Comparison of ENCODE assay signal across 9 cellular contexts in the genomic region with DNA sequence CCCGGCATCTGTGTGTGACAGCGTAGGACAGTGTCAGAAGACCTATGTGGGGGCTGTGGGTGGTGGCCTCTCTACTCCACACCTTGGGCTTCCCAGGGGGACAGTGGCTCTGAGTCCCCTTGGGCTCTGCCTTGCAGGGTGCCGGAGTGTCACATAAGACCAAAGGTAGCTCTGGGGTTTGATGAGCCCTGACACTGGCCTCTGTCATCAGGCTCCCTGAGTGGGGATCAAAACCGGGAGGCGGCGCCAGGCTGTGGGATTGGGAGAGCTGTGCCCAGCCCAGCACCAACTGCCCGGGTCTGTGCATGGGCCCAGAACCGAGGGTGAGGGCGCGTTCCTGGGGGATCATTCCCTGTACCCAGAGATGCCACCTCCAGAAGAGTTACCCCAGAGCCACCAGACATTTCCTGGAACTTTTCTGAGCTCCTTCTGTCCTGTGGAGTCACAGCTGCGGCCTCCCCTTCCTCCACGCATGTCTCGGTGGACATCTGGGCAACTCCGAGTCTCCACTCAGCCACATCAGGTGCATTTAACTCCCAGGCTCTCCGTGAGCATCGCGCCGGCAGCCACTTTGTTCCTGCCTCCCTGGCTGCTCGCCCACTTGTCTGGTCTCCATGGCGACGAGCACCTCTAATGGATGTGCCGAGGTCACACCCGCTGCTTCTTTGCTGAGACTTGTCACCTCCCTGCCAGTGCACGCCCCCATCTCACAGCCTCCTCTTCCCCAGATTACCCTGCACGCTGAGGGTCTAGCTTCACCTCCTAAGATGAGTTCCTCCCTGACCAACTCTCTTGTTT.
A peak's percentile ranks its signal among the peaks of the same experiment; 100 is the strongest.
DNase-seq lines count a peak whose midpoint lies in the region; ATAC-seq, FAIRE-seq and TF ChIP-seq lines count a peak whose summit lies in the region.
"Had no signal": no experiment of that assay in that cellular context is flagged by ENCODE, and none has a peak within 500 bp of the region (broad histone marks: within the 10 kb centered on the region; RNA-seq: fewer than 3 reads in every experiment).

No MANE protein-coding gene starts in this region.

- no peak for TF ChIP-seq RAD21 in IMR-90 (IDR thresholded peaks at IDR 0.05; ENCODE audit: low read length)

- H3K27me3 Mint-ChIP-seq in CD4-positive, alpha-beta memory T cell = peaks cover 0 to 3% of the 10 kb centered on the region in 2 donors

- H2BK12ac ChIP-seq in trophoblast cell (ENCODE audit: low read length) = no peak overlapping the region

- no peak overlapping the region for H3K27ac ChIP-seq in CD4-positive, alpha-beta memory T cell (ENCODE audit: low read depth, low read length)
- H3K27ac ChIP-seq in IMR-90 (ENCODE audit: insufficient read depth, low read length) = no peak overlapping the region
- H3K27ac ChIP-seq in kidney (ENCODE audit: low read depth in 2 of 2, low read length in 2 of 2) = no peak overlapping the region
- no peak overlapping the region for H3K27ac ChIP-seq in trophoblast cell (ENCODE audit: low read depth, low read length)

- H3K36me3 Mint-ChIP-seq in CD4-positive, alpha-beta memory T cell = no peaks in the 10 kb centered on the region

- ATAC-seq in IMR-90 (ENCODE audit: low read depth) = no peak
- no peak for ATAC-seq in HG02852 (IDR thresholded peaks at IDR 0.05; ENCODE audit: unreplicated experiment)

- no peaks in the 10 kb centered on the region for H3K79me2 ChIP-seq in trophoblast cell (ENCODE audit: control insufficient read depth, insufficient read depth, low read length, poor library complexity)

- H3K9me3 ChIP-seq in CD4-positive, alpha-beta memory T cell (ENCODE audit: control insufficient read depth in 1 of 2, low read length in 2 of 2) = no peaks in the 10 kb centered on the region
- no peaks in the 10 kb centered on the region for H3K9me3 ChIP-seq in IMR-90 (ENCODE audit: control insufficient read depth, insufficient read depth, low read length)
- H3K9me3 ChIP-seq in kidney (ENCODE audit: control insufficient read depth in 1 of 2, low read length in 2 of 2) = no peaks in the 10 kb centered on the region
- H3K9me3 ChIP-seq in trophoblast cell (ENCODE audit: insufficient read depth, low read depth, low read length) = peaks cover 7% of the 10 kb centered on the region
- H3K9me3 ChIP-seq: adrenal gland had no signal

- no peak for TF ChIP-seq CTCF in IMR-90 (conservative IDR thresholded peaks at IDR 0.05; ENCODE audit: low read depth, low read length)
- no peak for TF ChIP-seq CTCF in kidney (IDR thresholded peaks at IDR 0.05; ENCODE audit: borderline replicate concordance, extremely low read depth, insufficient read depth)

- in situ Hi-C loops in IMR-90 (cut with MboI; ENCODE audit: low sequenced_read_pairs) = no loop called here

- no peaks in the 10 kb centered on the region for H3K27me3 ChIP-seq in CD4-positive, alpha-beta memory T cell (ENCODE audit: insufficient read depth, low read length)
- H3K27me3 ChIP-seq in IMR-90 (ENCODE audit: control insufficient read depth, insufficient read depth, low read length) (peaks cover 10% of the 10 kb centered on the region), trophoblast cell (ENCODE audit: insufficient read depth, low read length) (no peaks in the 10 kb centered on the region)
- H3K27me3 ChIP-seq: adrenal gland had no signal

- no peak for DNase-seq in CD4-positive, alpha-beta memory T cell
- DNase-seq in IMR-90 (no peak), NCI-H510A (lab: John Stamatoyannopoulos, UW) (peak; percentile 85), kidney (peak; percentile 68), OCI-M1 (lab: John Stamatoyannopoulos, UW) (no peak), trophoblast cell (no peak)
- no peak for DNase-seq in central memory CD4-positive, alpha-beta T cell

- H2BK120ac ChIP-seq in IMR-90 (ENCODE audit: low read depth, low read length) = no peak overlapping the region
- H2BK120ac ChIP-seq in trophoblast cell (ENCODE audit: insufficient read depth, low read length, poor library complexity) = no peak overlapping the region

- intact Hi-C loops in CD4-positive, alpha-beta memory T cell (cut with micrococcal nuclease) = no loop called here
- intact Hi-C loops in IMR-90 (cut with micrococcal nuclease) = no loop called here
- intact Hi-C loops in kidney (cut with DNase I) = loop anchor here (10.0 kb wide), 1 partner anchor 46 kb away; no protein-coding TSS in a partner anchor

- 38% methylated on average over 13 of the region's 25 CpGs; no CpG with 5 or more reads in 1 of the 2 experiments for WGBS in IMR-90 (ENCODE audit: extremely low coverage in 2 of 2, insufficient read length in 1 of 2), 2 experiments
- no CpG with 5 or more reads among the region's 25 CpGs for WGBS in trophoblast cell (ENCODE audit: extremely low coverage, insufficient coverage, insufficient read length)

- H4K20me1 ChIP-seq in IMR-90 (ENCODE audit: insufficient read depth, low read length) = no peaks in the 10 kb centered on the region

- H4K8ac ChIP-seq in IMR-90 (ENCODE audit: low read depth in 2 of 2, low read length in 2 of 2) (no peak overlapping the region), trophoblast cell (ENCODE audit: low read depth, low read length) (no peak overlapping the region)

- H3K14ac ChIP-seq in IMR-90 (replicated peaks; ENCODE audit: low read depth, low read length) (no peak overlapping the region), trophoblast cell (ENCODE audit: low read length) (no peak overlapping the region)

- H3K4me2 ChIP-seq in IMR-90 (ENCODE audit: low read depth, low read length) (no peak overlapping the region), trophoblast cell (ENCODE audit: low read length) (no peak overlapping the region)

- peaks cover 0 to 4% (median 0%) of the 10 kb centered on the region in 8 donors for H3K9me3 Mint-ChIP-seq in CD4-positive, alpha-beta memory T cell

- no peak for TF ChIP-seq POLR2A in IMR-90 (IDR thresholded peaks at IDR 0.05; ENCODE audit: low read depth, low read length)

- H2AFZ ChIP-seq in IMR-90 (replicated peaks; ENCODE audit: low read length, poor library complexity) = peak overlapping the region; percentile 54
- no peak overlapping the region for H2AFZ ChIP-seq in trophoblast cell (ENCODE audit: insufficient read depth, low read length, poor library complexity)

- peaks cover 21 to 53% (median 32%) of the 10 kb centered on the region in 4 donors for H3K4me1 Mint-ChIP-seq in CD4-positive, alpha-beta memory T cell

- dilution Hi-C loops in IMR-90 (cut with HindIII; ENCODE audit: low sequenced_read_pairs, unreplicated experiment) = no loop called here

- no TSS peak for BruUV-seq in IMR-90 (replicated peaks; lab: Mats Ljungman, UMichigan)

- H3K9me1 ChIP-seq in IMR-90 (ENCODE audit: insufficient read depth, low read length) = peaks cover 4% of the 10 kb centered on the region; the same call in 1 of the 2 replicates

- H2AK5ac ChIP-seq in IMR-90 (ENCODE audit: low read depth, low read length) (no peak overlapping the region), trophoblast cell (ENCODE audit: low read length) (no peak overlapping the region)

- H3K36me3 ChIP-seq in CD4-positive, alpha-beta memory T cell (ENCODE audit: insufficient read depth, low read length) = no peaks in the 10 kb centered on the region
- H3K36me3 ChIP-seq in IMR-90 (ENCODE audit: control insufficient read depth, insufficient read depth, low read length) (no peaks in the 10 kb centered on the region), kidney (ENCODE audit: control insufficient read depth in 1 of 2, insufficient read depth in 2 of 2, low read length in 2 of 2) (no peaks in the 10 kb centered on the region), trophoblast cell (ENCODE audit: control insufficient read depth in 1 of 2, insufficient read depth in 2 of 2, low read length in 2 of 2) (no peaks in the 10 kb centered on the region)
- H3K36me3 ChIP-seq: adrenal gland had no signal

- no peak overlapping the region for H3K9ac ChIP-seq in IMR-90 (ENCODE audit: low read depth, low read length)
- no peak overlapping the region for H3K9ac ChIP-seq in kidney (ENCODE audit: low read length in 2 of 2)
- no peak overlapping the region for H3K9ac ChIP-seq in trophoblast cell (ENCODE audit: low read length)

- POLR2A ChIA-PET in CD4-positive, alpha-beta memory T cell (lab: Charles Lee; ENCODE audit: partially characterized antibody) = interaction anchor here (0.6 to 1.8 kb wide), 4 partner anchors 8 to 218 kb away, joined by 3 to 12 read pairs (median 4); no protein-coding TSS in a partner anchor
- POLR2A ChIA-PET in IMR-90 (lab: Charles Lee; ENCODE audit: unreplicated experiment) = no interaction called here

- H2BK20ac ChIP-seq in IMR-90 (ENCODE audit: low read depth, low read length) = no peak overlapping the region

- H3K23ac ChIP-seq in IMR-90 (ENCODE audit: low read depth, low read length) (no peak overlapping the region), trophoblast cell (ENCODE audit: low read length) (no peak overlapping the region)

- H3K56ac ChIP-seq in IMR-90 (ENCODE audit: extremely low read depth, insufficient read depth, low read length) = no peak overlapping the region

- peak overlapping the region in 6 of 7 donors; percentile 48 to 91 (median 62) for H3K27ac Mint-ChIP-seq in CD4-positive, alpha-beta memory T cell

- H3K18ac ChIP-seq in IMR-90 (ENCODE audit: low read depth, low read length) (no peak overlapping the region), trophoblast cell (ENCODE audit: low read length) (no peak overlapping the region)

- no peak overlapping the region for H3K4me3 ChIP-seq in CD4-positive, alpha-beta memory T cell (ENCODE audit: low read length in 2 of 2)
- H3K4me3 ChIP-seq in IMR-90 (ENCODE audit: insufficient read depth, low read depth, low read length) (no peak overlapping the region), kidney (ENCODE audit: low read length in 2 of 2) (no peak overlapping the region), trophoblast cell (ENCODE audit: low read depth, low read length) (no peak overlapping the region)
- H3K4me3 ChIP-seq: adrenal gland had no signal

- no peak overlapping the region for H4K12ac ChIP-seq in trophoblast cell (ENCODE audit: low read depth, low read length)

- H3K4me3 Mint-ChIP-seq in CD4-positive, alpha-beta memory T cell = peak overlapping the region in 2 of 8 donors; percentile 35 to 49

- H3K79me1 ChIP-seq in IMR-90 (ENCODE audit: low read depth in 1 of 2, low read length in 2 of 2) (no peaks in the 10 kb centered on the region), trophoblast cell (ENCODE audit: low read length) (no peaks in the 10 kb centered on the region)

- no peak overlapping the region for H3K4ac ChIP-seq in IMR-90 (ENCODE audit: low read depth, low read length)
- no peak overlapping the region for H3K4ac ChIP-seq in trophoblast cell (ENCODE audit: low read depth, low read length)

- no peak overlapping the region for H2BK15ac ChIP-seq in IMR-90 (ENCODE audit: low read depth, low read length)

- H4K5ac ChIP-seq in IMR-90 (ENCODE audit: low read depth, low read length) = no peak overlapping the region

- no peak for FAIRE-seq in kidney (lab: Jason Lieb, UNC)

- H2BK5ac ChIP-seq in IMR-90 (ENCODE audit: low read depth, low read length, poor library complexity, severe bottlenecking) (no peak overlapping the region), trophoblast cell (ENCODE audit: low read depth, low read length, poor library complexity) (no peak overlapping the region)

- CTCF ChIA-PET in CD4-positive, alpha-beta memory T cell (lab: Charles Lee; ENCODE audit: partially characterized antibody) = interaction anchor here (0.9 kb wide), 1 partner anchor 46 kb away, joined by 3 read pairs; no protein-coding TSS in a partner anchor
- CTCF ChIA-PET in IMR-90 (lab: Yijun Ruan, JAX) = interaction anchor here (0.6 kb wide), 1 partner anchor 57 kb away, joined by 3 read pairs; no protein-coding TSS in a partner anchor

- H4K91ac ChIP-seq in IMR-90 (ENCODE audit: insufficient read depth, low read depth, low read length) (no peak overlapping the region), trophoblast cell (ENCODE audit: low read depth, low read length) (no peak overlapping the region)

- H3K4me1 ChIP-seq in CD4-positive, alpha-beta memory T cell (ENCODE audit: insufficient read depth, low read length) = peaks cover 34% of the 10 kb centered on the region
- H3K4me1 ChIP-seq in IMR-90 (ENCODE audit: control insufficient read depth, insufficient read depth, low read length) = no peaks in the 10 kb centered on the region
- H3K4me1 ChIP-seq in kidney (ENCODE audit: control insufficient read depth in 1 of 2, insufficient read depth in 1 of 2, low read depth in 1 of 2, low read length in 2 of 2) = peaks cover 0 to 16% of the 10 kb centered on the region in 2 donors
- no peaks in the 10 kb centered on the region for H3K4me1 ChIP-seq in trophoblast cell (ENCODE audit: control insufficient read depth in 1 of 2, insufficient read depth in 2 of 2, low read length in 2 of 2)

- no peak overlapping the region for H2AK9ac ChIP-seq in IMR-90 (replicated peaks; ENCODE audit: low read depth, low read length, poor library complexity)

Comparison
In these comparisons a context has a peak if more than half of its experiments do, and no peak if none do; other contexts are left out.
1. DNase-seq: peak in NCI-H510A (single experiment) and kidney (single experiment); none in CD4-positive, alpha-beta memory T cell (0 of 5), IMR-90 (single experiment), OCI-M1 (single experiment), central memory CD4-positive, alpha-beta T cell (single experiment) and trophoblast cell (0 of 2).